In the genomic region with DNA sequence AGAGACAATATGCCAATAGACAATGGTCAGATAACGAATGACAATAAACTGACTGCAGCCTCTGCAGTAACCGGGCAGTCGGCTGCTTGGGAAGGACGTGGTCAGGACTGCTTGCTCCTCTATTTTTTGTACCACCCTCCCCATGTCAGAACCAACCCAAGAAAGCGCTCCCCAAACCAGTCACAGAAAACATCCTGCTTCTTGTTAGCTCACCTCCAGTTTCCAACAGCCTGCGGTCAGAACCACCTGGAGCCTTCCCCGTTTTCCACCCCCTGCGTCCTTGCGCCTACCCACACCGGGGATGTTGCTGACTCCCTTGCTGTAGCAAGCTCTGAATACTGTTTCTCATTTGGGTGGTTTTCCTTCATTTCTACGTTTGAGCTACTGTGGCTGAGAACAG, we compare ENCODE assay signal across 13 cellular contexts. TPM values are rescaled to one million over a fixed set of nuclear protein-coding genes. Genes with fewer than 3 reads are reported as not detected.
DNase-seq lines count a peak whose midpoint lies in the region; ATAC-seq and TF ChIP-seq lines count a peak whose summit lies in the region.
"Had no signal": no experiment of that assay in that cellular context is flagged by ENCODE, and none has a peak within 500 bp of the region (broad histone marks: within the 10 kb centered on the region; RNA-seq: fewer than 3 reads in every experiment).

No MANE protein-coding gene starts in this region.

- H3K4me3 ChIP-seq in MM.1S (ENCODE audit: low read length), result no peak overlapping the region

- no peaks in the 10 kb centered on the region for H3K9me3 Mint-ChIP-seq in activated naive CD4-positive, alpha-beta T cell treated with anti-CD3 and anti-CD28 coated beads, Interleukin-2, amount 50 U/mL, for 24 hours
- H3K9me3 Mint-ChIP-seq in memory B cell (no peaks in the 10 kb centered on the region), type B pancreatic cell (no peaks in the 10 kb centered on the region)

- H3K9me2 ChIP-seq in MM.1S (replicated peaks; ENCODE audit: insufficient read depth, low read length), result no peaks in the 10 kb centered on the region

- H3K27me3 Mint-ChIP-seq in activated naive CD4-positive, alpha-beta T cell treated with anti-CD3 and anti-CD28 coated beads, Interleukin-2, amount 50 U/mL, for 24 hours, result no peaks in the 10 kb centered on the region
- no peaks in the 10 kb centered on the region for H3K27me3 Mint-ChIP-seq in memory B cell
- H3K27me3 Mint-ChIP-seq in type B pancreatic cell, result no peaks in the 10 kb centered on the region

- H2AFZ ChIP-seq in MM.1S (ENCODE audit: low read length), result no peak overlapping the region

- H3K9me3 ChIP-seq in MM.1S (replicated peaks; ENCODE audit: insufficient read depth, low read length), result no peaks in the 10 kb centered on the region
- H3K9me3 ChIP-seq: BE2C, HAP-1 had no signal

- H3K4me2 ChIP-seq in MM.1S (ENCODE audit: low read depth, low read length), result no peak overlapping the region

- H3K27ac Mint-ChIP-seq in activated naive CD4-positive, alpha-beta T cell treated with anti-CD3 and anti-CD28 coated beads, Interleukin-2, amount 50 U/mL, for 24 hours, result peak overlapping the region; percentile 72
- H3K27ac Mint-ChIP-seq in memory B cell, result no peak overlapping the region
- H3K27ac Mint-ChIP-seq in type B pancreatic cell, result peak overlapping the region; percentile 46

- TF ChIP-seq CTCF in VCaP (conservative IDR thresholded peaks at IDR 0.05) (no peak), type B pancreatic cell (conservative IDR thresholded peaks at IDR 0.05) (no peak), MM.1S (IDR thresholded peaks at IDR 0.05; ENCODE audit: low read length) (no peak)

- no peaks in the 10 kb centered on the region for H4K20me1 ChIP-seq in MM.1S (ENCODE audit: insufficient read depth, low read length)

- H3K36me3 Mint-ChIP-seq in activated naive CD4-positive, alpha-beta T cell treated with anti-CD3 and anti-CD28 coated beads, Interleukin-2, amount 50 U/mL, for 24 hours, result peaks cover 5% of the 10 kb centered on the region
- H3K36me3 Mint-ChIP-seq in memory B cell (peaks cover 5% of the 10 kb centered on the region), type B pancreatic cell (peaks cover 14% of the 10 kb centered on the region)

- H3K79me2 ChIP-seq in MM.1S (ENCODE audit: low read length), result peaks cover 19% of the 10 kb centered on the region

- no peak for DNase-seq in activated naive CD4-positive, alpha-beta T cell (lab: John Stamatoyannopoulos, UW)
- DNase-seq in memory B cell (ENCODE audit: low spot score in 2 of 2) (no peak), type B pancreatic cell (ENCODE audit: extremely low spot score, unreplicated experiment) (no peak), LoVo (ENCODE audit: low spot score) (no peak), MM.1S (no peak), medulla oblongata (ENCODE audit: extremely low spot score) (no peak)
- DNase-seq: BE2C, KG1, NCI-H2081 treated with DMSO at 0.1 percent for 48 hours, T1000 had no signal

- H3K27ac ChIP-seq in VCaP, result peak overlapping the region; percentile 98
- H3K27ac ChIP-seq in MM.1S (ENCODE audit: low read length), result no peak overlapping the region

- no peak overlapping the region for H3K9ac ChIP-seq in MM.1S (ENCODE audit: low read length)

- H3K4me1 Mint-ChIP-seq in activated naive CD4-positive, alpha-beta T cell treated with anti-CD3 and anti-CD28 coated beads, Interleukin-2, amount 50 U/mL, for 24 hours, result peaks cover 16% of the 10 kb centered on the region
- H3K4me1 Mint-ChIP-seq in memory B cell (peaks cover 15% of the 10 kb centered on the region), type B pancreatic cell (ENCODE audit: unreplicated experiment) (peaks cover 18% of the 10 kb centered on the region)

- ATAC-seq in memory B cell (ENCODE audit: low read depth), result no peak

- no peaks in the 10 kb centered on the region for H3K27me3 ChIP-seq in MM.1S (replicated peaks; ENCODE audit: insufficient read depth, low read length)
- H3K27me3 ChIP-seq: BE2C had no signal

- H3K4me3 Mint-ChIP-seq in activated naive CD4-positive, alpha-beta T cell treated with anti-CD3 and anti-CD28 coated beads, Interleukin-2, amount 50 U/mL, for 24 hours, result peak overlapping the region; percentile 76
- H3K4me3 Mint-ChIP-seq in memory B cell (peak overlapping the region; percentile 33), type B pancreatic cell (peak overlapping the region; percentile 93)

- H3F3A ChIP-seq in MM.1S (ENCODE audit: insufficient read depth, low read length), result peaks cover 7% of the 10 kb centered on the region; the same call in 1 of the 2 replicates

- H3K36me3 ChIP-seq in MM.1S (replicated peaks; ENCODE audit: insufficient read depth, low read length), result no peaks in the 10 kb centered on the region
- H3K36me3 ChIP-seq: BE2C had no signal

- H3K4me1 ChIP-seq in MM.1S (ENCODE audit: low read length), result no peaks in the 10 kb centered on the region
- H3K4me1 ChIP-seq: BE2C had no signal

RNA-seq across cellular contexts. Expression of a gene that starts 1.7 kb away (rescaled TPM):
- total RNA-seq in type B pancreatic cell (ENCODE audit: low replicate concordance), result 31.1 and 47.6 TPM in 2 replicates

RNA-seq across cellular contexts. Expression of a gene that starts 39.6 kb away (rescaled TPM):
- total RNA-seq in type B pancreatic cell (ENCODE audit: low replicate concordance), result 133 and 191 TPM in 2 replicates

RNA-seq across cellular contexts. Expression of a gene that starts 47.4 kb away (rescaled TPM):
- 105 and 114 TPM in 2 replicates for total RNA-seq in type B pancreatic cell (ENCODE audit: low replicate concordance)

RNA-seq across cellular contexts. Expression of a gene that starts 53.6 kb away (rescaled TPM):
- 169 and 211 TPM in 2 replicates for total RNA-seq in type B pancreatic cell (ENCODE audit: low replicate concordance)

Comparison
In these comparisons a context has a peak if more than half of its experiments do, and no peak if none do; other contexts are left out.
1. H3K4me3 Mint-ChIP-seq: peak in every context shown above with its lines; median percentile 93 in type B pancreatic cell; 76 in activated naive CD4-positive, alpha-beta T cell treated with anti-CD3 and anti-CD28 coated beads, Interleukin-2, amount 50 U/mL, for 24 hours; 33 in memory B cell.